18 cellular contexts compared by ENCODE assay signal in the genomic region with DNA sequence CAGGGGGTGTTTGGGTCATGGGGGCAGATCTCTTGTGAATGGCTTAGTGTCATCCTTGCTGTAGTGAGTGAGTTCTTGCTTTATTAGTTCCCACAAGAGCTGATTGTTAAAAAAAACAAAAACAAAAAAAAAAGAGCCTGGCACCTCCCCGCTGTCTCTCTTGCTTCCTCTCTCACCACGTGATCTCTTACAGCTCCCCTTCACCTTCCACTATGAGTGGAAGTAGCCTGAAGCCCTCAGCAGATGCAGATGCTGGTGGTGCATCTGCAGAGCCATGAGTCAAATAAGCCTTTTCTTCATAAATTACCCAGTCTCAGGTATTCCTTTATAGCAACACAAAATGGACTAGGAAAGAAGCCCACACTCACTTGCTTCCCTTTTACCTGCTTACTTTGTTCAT. TPM values are rescaled to one million over a fixed set of nuclear protein-coding genes. Genes with fewer than 3 reads are reported as not detected.
DNase-seq lines count a peak whose midpoint lies in the region; ATAC-seq and TF ChIP-seq lines count a peak whose summit lies in the region.
"Had no signal": no experiment of that assay in that cellular context is flagged by ENCODE, and none has a peak within 500 bp of the region (broad histone marks: within the 10 kb centered on the region; RNA-seq: fewer than 3 reads in every experiment).

No MANE protein-coding gene starts in this region.

- H3K27me3 Mint-ChIP-seq in WTC11 (ENCODE audit: low read depth) = no peaks in the 10 kb centered on the region
- peaks cover 4% of the 10 kb centered on the region for H3K27me3 Mint-ChIP-seq in memory B cell
- H3K27me3 Mint-ChIP-seq in stimulated activated naive B cell treated with anti-CD40 and anti-IgM and Interleukin-4, amounts not matched to agents 10 μg/mL and 1 μg/mL and 100 μg/mL, for 72 hours = peaks cover 6 to 7% of the 10 kb centered on the region in 2 donors

- no peaks in the 10 kb centered on the region for H3K9me3 ChIP-seq in HEK293 (ENCODE audit: control insufficient read depth, insufficient read depth, low read depth, low read length)
- no peaks in the 10 kb centered on the region for H3K9me3 ChIP-seq in hepatocyte (ENCODE audit: low read depth)

- H3K36me3 Mint-ChIP-seq in WTC11 = no peaks in the 10 kb centered on the region
- no peaks in the 10 kb centered on the region for H3K36me3 Mint-ChIP-seq in memory B cell
- H3K36me3 Mint-ChIP-seq in stimulated activated naive B cell treated with anti-CD40 and anti-IgM and Interleukin-4, amounts not matched to agents 10 μg/mL and 1 μg/mL and 100 μg/mL, for 72 hours = no peaks in the 10 kb centered on the region
- H3K36me3 Mint-ChIP-seq: CD14-positive monocyte; CD4-positive, alpha-beta memory T cell had no signal

- no peaks in the 10 kb centered on the region for H3K27me3 ChIP-seq in hepatocyte
- H3K27me3 ChIP-seq: BLaER1 had no signal

- DNase-seq in WTC11 (ENCODE audit: low spot score) (no peak), memory B cell (ENCODE audit: low spot score in 2 of 2) (no peak), hepatocyte (ENCODE audit: low spot score) (no peak), AG08395 (ENCODE audit: low spot score) (no peak)
- no peak for DNase-seq in stimulated activated naive B cell treated with anti-CD40 and anti-IgM and Interleukin-4, amounts not matched to agents 10 μg/mL and 1 μg/mL and 100 μg/mL, for 72 hours
- no peak for DNase-seq in activated naive CD4-positive, alpha-beta T cell treated with Interleukin-2 at 50 U/mL for 16 hours
- no peak for DNase-seq in activated naive CD4-positive, alpha-beta T cell (lab: John Stamatoyannopoulos, UW)
- DNase-seq: CD4-positive, alpha-beta memory T cell; DMS153; DMS79; GDM1; HCEC 1CT; HFFc6 had no signal

- H4K20me1 ChIP-seq in hepatocyte (ENCODE audit: insufficient read depth, poor library complexity, severe bottlenecking) = no peaks in the 10 kb centered on the region
- H4K20me1 ChIP-seq: BLaER1 had no signal

- no peak overlapping the region for H2AFZ ChIP-seq in hepatocyte

- H3K4me3 Mint-ChIP-seq in WTC11 (no peak overlapping the region), memory B cell (no peak overlapping the region)
- H3K4me3 Mint-ChIP-seq in stimulated activated naive B cell treated with anti-CD40 and anti-IgM and Interleukin-4, amounts not matched to agents 10 μg/mL and 1 μg/mL and 100 μg/mL, for 72 hours = no peak overlapping the region
- H3K4me3 Mint-ChIP-seq: CD14-positive monocyte; CD4-positive, alpha-beta memory T cell; HFFc6 had no signal

- H3K27ac ChIP-seq in HEK293 (ENCODE audit: extremely low read depth, low read depth, low read length) (no peak overlapping the region), hepatocyte (no peak overlapping the region)
- H3K27ac ChIP-seq: BLaER1, HL-60, KMS-11 had no signal

- POLR2A ChIA-PET in HEK293 (lab: Yijun Ruan, JAX) (no interaction called here), WTC11 (lab: Charles Lee) (no interaction called here)

- CTCF ChIA-PET in HEK293 (lab: Yijun Ruan, JAX) (no interaction called here), WTC11 (lab: Charles Lee) (interaction anchor here (1.4 kb wide), 1 partner anchor 19 kb away, joined by 3 read pairs; no protein-coding TSS in a partner anchor)

- ATAC-seq in WTC11 (peak; percentile 32), memory B cell (ENCODE audit: low read depth) (peak; percentile 22)
- ATAC-seq in stimulated activated naive B cell treated with anti-CD40 and anti-IgM and Interleukin-4, amounts not matched to agents 10 μg/mL and 1 μg/mL and 100 μg/mL, for 72 hours (replicated peaks) = peak; percentile 65 to 71

- H3K4me1 ChIP-seq in HEK293 (ENCODE audit: control insufficient read depth, insufficient read depth, low read length) = no peaks in the 10 kb centered on the region
- H3K4me1 ChIP-seq in hepatocyte (ENCODE audit: insufficient read depth) = peaks cover 6% of the 10 kb centered on the region
- H3K4me1 ChIP-seq: BLaER1 had no signal

- H3K79me2 ChIP-seq in hepatocyte = no peaks in the 10 kb centered on the region

- H3K9me2 ChIP-seq in hepatocyte (replicated peaks; ENCODE audit: insufficient read depth) = no peaks in the 10 kb centered on the region

- WGBS in hepatocyte (ENCODE audit: low lambda C conversion rate, missing lambda C conversion rate) = 81% methylated on average over 2 of the region's 2 CpGs

- H3K4me3 ChIP-seq in HEK293 (ENCODE audit: low read depth, low read length) = no peak overlapping the region
- H3K4me3 ChIP-seq in hepatocyte = no peak overlapping the region
- H3K4me3 ChIP-seq: BLaER1 had no signal

- H3K4me2 ChIP-seq in hepatocyte = no peak overlapping the region
- H3K4me2 ChIP-seq: BLaER1, KMS-11 had no signal

- H3K4me1 Mint-ChIP-seq in WTC11 (peaks cover 11% of the 10 kb centered on the region), memory B cell (peaks cover 2% of the 10 kb centered on the region)
- peaks cover 0 to 2% of the 10 kb centered on the region in 2 donors for H3K4me1 Mint-ChIP-seq in stimulated activated naive B cell treated with anti-CD40 and anti-IgM and Interleukin-4, amounts not matched to agents 10 μg/mL and 1 μg/mL and 100 μg/mL, for 72 hours

- H3K9me3 Mint-ChIP-seq in WTC11 (peaks cover 3% of the 10 kb centered on the region; the same call in 1 of the 2 replicates), memory B cell (no peaks in the 10 kb centered on the region)
- H3K9me3 Mint-ChIP-seq in stimulated activated naive B cell treated with anti-CD40 and anti-IgM and Interleukin-4, amounts not matched to agents 10 μg/mL and 1 μg/mL and 100 μg/mL, for 72 hours = no peaks in the 10 kb centered on the region
- H3K9me3 Mint-ChIP-seq: HFFc6 had no signal

- H3K36me3 ChIP-seq in HEK293 (ENCODE audit: control insufficient read depth in 2 of 2, insufficient read depth in 1 of 2, low read length in 2 of 2) (no peaks in the 10 kb centered on the region), hepatocyte (replicated peaks; ENCODE audit: insufficient read depth, low read depth) (no peaks in the 10 kb centered on the region)
- H3K36me3 ChIP-seq: BLaER1 had no signal

- no peak overlapping the region for H3K27ac Mint-ChIP-seq in WTC11
- no peak overlapping the region for H3K27ac Mint-ChIP-seq in memory B cell
- no peak overlapping the region for H3K27ac Mint-ChIP-seq in stimulated activated naive B cell treated with anti-CD40 and anti-IgM and Interleukin-4, amounts not matched to agents 10 μg/mL and 1 μg/mL and 100 μg/mL, for 72 hours
- H3K27ac Mint-ChIP-seq: CD14-positive monocyte; CD4-positive, alpha-beta memory T cell; HFFc6 had no signal

- no peak for TF ChIP-seq CTCF in HEK293 (tag by site-specific recombination; IDR thresholded peaks at IDR 0.05)
- no peak for TF ChIP-seq CTCF in WTC11 (IDR thresholded peaks at IDR 0.05)
- TF ChIP-seq CTCF in hepatocyte (IDR thresholded peaks at IDR 0.05; ENCODE audit: poor library complexity) = no peak

TF ChIP-seq in HEK293, 187 proteins besides CTCF, POLR2A, EP300 and RAD21 (continues in another document):
- TF ChIP-seq ZNF423 (tag by site-specific recombination; IDR thresholded peaks at IDR 0.05) = no peak

TF ChIP-seq in WTC11, 78 proteins besides CTCF, POLR2A, EP300 and RAD21:
- TF ChIP-seq JUN (CRISPR knock-in tag; IDR thresholded peaks at IDR 0.05) (no peak), USF2 (CRISPR knock-in tag; IDR thresholded peaks at IDR 0.05) (0 out of 2 replicates have a peak, but pooled peaks have one; percentile 32)

RNA-seq across cellular contexts. Expression of gene RGL1, which starts 17.2 kb away (rescaled TPM):
- total RNA-seq in WTC11 (2021) (1.3 to 1.5 TPM (median 1.3 TPM) in 3 replicates), hepatocyte (30.7 and 32.2 TPM in 2 replicates)
- polyA plus RNA-seq in hepatocyte = 17.9 TPM in 2 replicates

Comparison
In these comparisons a context has a peak if more than half of its experiments do, and no peak if none do; other contexts are left out.
1. RNA of gene RGL1, which starts 17.2 kb away (total RNA-seq): 30.7 to 32.2 TPM in hepatocyte; 1.3 to 1.5 TPM in WTC11; every median in the first group is over 10 times any median in the second.
2. Peak in every context shown above with its lines, with median percentiles within 50 percentile points of each other: ATAC-seq.